Comparison of ENCODE assay signal across 8 cellular contexts in the genomic region with DNA sequence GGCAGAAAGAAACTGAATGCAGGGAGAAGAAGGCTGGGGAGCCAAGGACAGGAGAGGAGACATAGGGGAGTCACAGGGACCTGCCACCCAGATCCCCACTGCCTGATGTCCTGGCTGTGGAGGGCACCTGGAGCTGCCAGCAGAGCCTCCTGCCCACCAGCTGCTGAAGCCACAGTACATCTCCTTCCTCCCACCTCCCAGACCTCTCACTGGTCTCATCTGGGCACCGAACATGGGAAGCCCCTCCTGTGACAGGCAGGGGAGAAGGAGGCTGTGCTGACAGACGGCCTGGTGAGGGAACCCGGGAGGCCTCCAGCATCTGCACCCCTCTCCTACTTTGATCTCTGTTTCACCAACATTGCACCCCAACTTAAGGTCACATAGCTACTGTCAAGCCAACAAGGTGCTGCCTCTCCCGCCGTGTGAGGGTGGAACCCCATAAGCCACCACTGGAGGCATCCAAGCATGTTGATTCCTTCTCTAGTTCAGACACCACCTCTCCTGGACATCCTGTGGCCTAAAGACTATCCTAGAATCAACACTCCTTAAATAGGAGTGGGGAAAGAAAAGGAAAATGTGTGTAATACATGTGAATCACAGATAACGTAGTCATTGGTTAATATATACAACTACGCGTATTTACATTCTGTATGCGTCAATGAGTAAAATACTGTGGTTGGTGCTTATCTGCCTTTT. TPM values are rescaled to one million over a fixed set of nuclear protein-coding genes. Genes with fewer than 3 reads are reported as not detected.
DNase-seq lines count a peak whose midpoint lies in the region; ATAC-seq and TF ChIP-seq lines count a peak whose summit lies in the region.

No MANE protein-coding gene starts in this region.

- H3K9me3 ChIP-seq in stomach: no peaks in the 10 kb centered on the region

- CTCF ChIA-PET in activated CD4-positive, alpha-beta T cell treated with anti-CD3 and anti-CD28 coated beads for 36 hours (lab: Charles Lee): interaction anchor here (0.9 to 4.4 kb wide), 6 partner anchors 10 to 85 kb away, joined by 3 to 61 read pairs (median 12); a partner anchor contains a TSS

- no peak for TF ChIP-seq POLR2A in stomach (IDR thresholded peaks at IDR 0.05)

- TF ChIP-seq EP300 in stomach (IDR thresholded peaks at IDR 0.05): no peak

- H3K4me3 ChIP-seq in WI38 (ENCODE audit: low read depth, low read length): no peak overlapping the region
- H3K4me3 ChIP-seq in stomach: peak overlapping the region in 1 of 4 donors; percentile 78

- peak overlapping the region; percentile 98 for H3K27ac Mint-ChIP-seq in activated CD4-positive, alpha-beta T cell treated with anti-CD3 and anti-CD28 coated beads for 36 hours
- no peak overlapping the region for H3K27ac Mint-ChIP-seq in endothelial cell (ENCODE audit: unreplicated experiment)

- peak overlapping the region; percentile 87 to 98 (median 96) for H3K27ac ChIP-seq in stomach

- peaks cover 52 to 82% (median 71%) of the 10 kb centered on the region in 4 donors for H3K4me1 ChIP-seq in stomach

- peaks cover 36% of the 10 kb centered on the region for H3K36me3 Mint-ChIP-seq in activated CD4-positive, alpha-beta T cell treated with anti-CD3 and anti-CD28 coated beads for 36 hours (ENCODE audit: low read depth)
- peaks cover 9% of the 10 kb centered on the region for H3K36me3 Mint-ChIP-seq in endothelial cell (ENCODE audit: low read depth, unreplicated experiment)

- no peaks in the 10 kb centered on the region for H3K27me3 ChIP-seq in stomach

- TF ChIP-seq CTCF in WI38 (IDR thresholded peaks at IDR 0.05; ENCODE audit: low read depth, low read length) (peak; percentile 26; the same call in 1 of the 2 replicates), endothelial cell (IDR thresholded peaks at IDR 0.05; ENCODE audit: unreplicated experiment) (no peak), stomach (IDR thresholded peaks at IDR 0.05) (peak in 1 of 7 experiments; percentile 15)

- no peaks in the 10 kb centered on the region for H3K27me3 Mint-ChIP-seq in activated CD4-positive, alpha-beta T cell treated with anti-CD3 and anti-CD28 coated beads for 36 hours
- peaks cover 16% of the 10 kb centered on the region for H3K27me3 Mint-ChIP-seq in endothelial cell (ENCODE audit: unreplicated experiment)

- H3K4me3 Mint-ChIP-seq in activated CD4-positive, alpha-beta T cell treated with anti-CD3 and anti-CD28 coated beads for 36 hours: peak overlapping the region; percentile 87
- peak overlapping the region; percentile 56 for H3K4me3 Mint-ChIP-seq in endothelial cell (ENCODE audit: unreplicated experiment)

- no peak for ATAC-seq in activated CD4-positive, alpha-beta T cell treated with anti-CD3 and anti-CD28 coated beads for 36 hours
- no peak for ATAC-seq in GM18517 (IDR thresholded peaks at IDR 0.05; ENCODE audit: unreplicated experiment)

- H3K36me3 ChIP-seq in stomach: peaks cover 0 to 3% (median 0%) of the 10 kb centered on the region in 4 donors

- DNase-seq in activated CD4-positive, alpha-beta T cell treated with anti-CD3 and anti-CD28 coated beads for 36 hours: peak; percentile 70
- no peak for DNase-seq in activated CD4-positive, alpha-beta T cell treated with anti-CD3 and anti-CD28 coated beads for 4 hours
- DNase-seq in endothelial cell (ENCODE audit: low spot score) (no peak), stomach (no peak), SKM-1 (lab: John Stamatoyannopoulos, UW; ENCODE audit: unreplicated experiment) (no peak), kidney tubule cell (ENCODE audit: low spot score) (no peak)

- H3K4me1 Mint-ChIP-seq in activated CD4-positive, alpha-beta T cell treated with anti-CD3 and anti-CD28 coated beads for 36 hours: peaks cover 54% of the 10 kb centered on the region
- H3K4me1 Mint-ChIP-seq in endothelial cell (ENCODE audit: unreplicated experiment): peaks cover 15% of the 10 kb centered on the region

- WGBS in stomach, 5 donors: 51 to 68% (median 64%) methylated on average over 9 of the region's 9 CpGs

- POLR2A ChIA-PET in activated CD4-positive, alpha-beta T cell treated with anti-CD3 and anti-CD28 coated beads for 36 hours (lab: Charles Lee): interaction anchor here (1.4 to 3.4 kb wide), 3 partner anchors 19 to 57 kb away, joined by 3 to 34 read pairs (median 3); a partner anchor contains a TSS

- intact Hi-C loops in activated CD4-positive, alpha-beta T cell treated with anti-CD3 and anti-CD28 coated beads for 36 hours (cut with DNase I, micrococcal nuclease): loop anchor here (1.0 to 10.0 kb wide), 11 partner anchors 50 to 1320 kb away; a partner anchor contains a TSS
- intact Hi-C loops in stomach (cut with DNase I; ENCODE audit: low total_unique reads): no loop called here

- H3K9me3 Mint-ChIP-seq in activated CD4-positive, alpha-beta T cell treated with anti-CD3 and anti-CD28 coated beads for 36 hours (ENCODE audit: low read depth): no peaks in the 10 kb centered on the region
- no peaks in the 10 kb centered on the region for H3K9me3 Mint-ChIP-seq in endothelial cell (ENCODE audit: unreplicated experiment)

RNA-seq across cellular contexts. Expression of a gene that starts 3.6 kb away (rescaled TPM):
- total RNA-seq in activated CD4-positive, alpha-beta T cell treated with anti-CD3 and anti-CD28 coated beads for 36 hours: 10 to 100 TPM; 35.7 to 43.8 TPM
- total RNA-seq in endothelial cell (ENCODE audit: unreplicated experiment): 29.2 TPM
- 100 to 1,000 TPM in 3 of 5 donors, 10 to 100 TPM in 2; 32.7 to 196 (median 145) TPM for total RNA-seq in stomach
- 100 to 1,000 TPM in 2 of 3 donors, 10 to 100 TPM in 1; 93.9 to 136 (median 113) TPM for polyA plus RNA-seq in stomach

RNA-seq across cellular contexts. Expression of a gene that starts 4.6 kb away (rescaled TPM):
- 1 to 10 TPM; 3.3 to 5.0 TPM for total RNA-seq in activated CD4-positive, alpha-beta T cell treated with anti-CD3 and anti-CD28 coated beads for 36 hours
- total RNA-seq in endothelial cell (ENCODE audit: unreplicated experiment) (1.5 TPM), stomach (10 to 100 TPM in 1 of 5 donors, 1 to 10 TPM in 4; 1.3 to 71.5 (median 2.2) TPM)
- polyA plus RNA-seq in stomach: 1 to 10 TPM; 2.7 to 7.0 (median 6.7) TPM

RNA-seq across cellular contexts. Expression of a gene that starts 6.9 kb away (rescaled TPM):
- 10 to 100 TPM; 20.7 to 24.0 TPM for total RNA-seq in activated CD4-positive, alpha-beta T cell treated with anti-CD3 and anti-CD28 coated beads for 36 hours
- total RNA-seq in endothelial cell (ENCODE audit: unreplicated experiment): 5.6 TPM
- total RNA-seq in stomach: 10 to 100 TPM in 4 of 5 donors, 1 to 10 TPM in 1; 8.3 to 79.4 (median 20.4) TPM
- polyA plus RNA-seq in stomach: 1 to 10 TPM; 3.1 to 8.4 (median 5.8) TPM

RNA-seq across cellular contexts. Expression of a gene that starts 21.8 kb away (rescaled TPM):
- 10 to 100 TPM; 22.1 to 30.2 TPM for total RNA-seq in activated CD4-positive, alpha-beta T cell treated with anti-CD3 and anti-CD28 coated beads for 36 hours
- total RNA-seq in endothelial cell (ENCODE audit: unreplicated experiment) (47.8 TPM), stomach (100 to 1,000 TPM in 1 of 5 donors, 10 to 100 TPM in 4; 26.6 to 197 (median 58.3) TPM)
- 10 to 100 TPM; 17.7 to 38.0 (median 23.3) TPM for polyA plus RNA-seq in stomach
